Comparison of ENCODE assay signal across 1 cellular context in genomic region chr16:3044708-3045107, GRCh38.
TF ChIP-seq lines count a peak whose summit lies in the region.

No MANE protein-coding gene starts in this region.

TF ChIP-seq in GM23338, 12 proteins besides CTCF, POLR2A, EP300 and RAD21:
- TF ChIP-seq ZNF462 (CRISPR knock-in tag; IDR thresholded peaks at IDR 0.05), result no peak
- no peak for TF ChIP-seq ZNF331 (CRISPR knock-in tag; IDR thresholded peaks at IDR 0.05; ENCODE audit: low read depth)
